In the genomic region with DNA sequence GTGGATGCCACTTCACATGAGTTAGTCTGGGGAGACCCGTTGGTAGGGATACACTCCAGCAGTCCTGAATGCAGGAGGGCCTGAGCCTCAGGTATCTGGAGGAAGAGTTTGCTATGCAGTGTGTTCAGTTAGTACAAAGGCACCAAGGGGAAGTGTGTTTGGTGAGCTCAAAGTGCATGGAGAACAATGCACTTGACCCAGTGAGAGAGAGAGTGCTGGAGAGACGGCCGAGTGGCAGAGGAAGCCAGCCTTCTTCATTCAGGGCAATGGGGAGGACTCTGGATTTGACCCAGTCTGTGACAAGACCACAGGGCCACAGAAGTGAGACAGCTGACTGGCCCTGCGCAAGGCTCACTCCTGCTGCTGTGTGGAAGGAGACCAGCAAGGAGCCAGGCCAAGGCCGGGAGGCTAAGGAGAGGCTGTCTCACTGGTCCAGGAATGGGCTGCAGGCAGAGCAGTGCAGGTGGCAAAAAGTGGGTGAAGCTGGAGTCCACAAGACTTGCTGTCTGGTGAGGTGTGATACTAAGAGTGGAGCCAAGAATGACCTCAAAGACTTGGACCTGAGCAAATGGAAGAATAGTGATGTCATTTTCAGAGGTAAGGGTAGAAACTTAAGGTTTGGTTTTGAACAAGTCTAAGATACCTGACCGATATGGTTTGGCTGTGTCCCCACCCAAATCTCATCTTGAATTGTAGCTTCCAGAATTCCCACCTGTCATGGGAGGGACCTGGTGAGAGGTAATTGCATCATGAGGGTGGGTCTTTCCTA, we compare ENCODE assay signal across 34 cellular contexts. TPM values are rescaled to one million over a fixed set of nuclear protein-coding genes. Genes with fewer than 3 reads are reported as not detected.
"Had no signal": no experiment of that assay in that cellular context is flagged by ENCODE, and none has a peak within 500 bp of the region (broad histone marks: within the 10 kb centered on the region; RNA-seq: fewer than 3 reads in every experiment).

No MANE protein-coding gene starts in this region.

- H3K27me3 Mint-ChIP-seq: activated B cell treated with CpG ODN at 0.5 μM for 24 hours; activated CD4-positive, alpha-beta memory T cell treated with anti-CD3 and anti-CD28 coated beads for 36 hours; activated CD8-positive, alpha-beta memory T cell treated with anti-CD3 and anti-CD28 coated beads, Interleukin-2, amount 10 ng/mL, durations not matched to agents 7 days and 5 days; activated naive CD4-positive, alpha-beta T cell treated with anti-CD3 and anti-CD28 coated beads, Interleukin-2, amount 50 U/mL, for 24 hours; activated naive CD8-positive, alpha-beta T cell treated with anti-CD3 and anti-CD28 coated beads, Interleukin-2, amount 50 U/mL, for 24 hours; T-helper 17 cell had no signal

- H3K9me3 Mint-ChIP-seq: activated B cell treated with CpG ODN at 0.5 μM for 24 hours; activated CD4-positive, alpha-beta memory T cell treated with anti-CD3 and anti-CD28 coated beads for 36 hours; activated naive CD4-positive, alpha-beta T cell treated with anti-CD3 and anti-CD28 coated beads, Interleukin-2, amount 50 U/mL, for 24 hours; activated naive CD8-positive, alpha-beta T cell treated with anti-CD3 and anti-CD28 coated beads, Interleukin-2, amount 50 U/mL, for 24 hours; activated T-helper 1 cell treated with anti-CD3 and anti-CD28 coated beads, Interleukin-12 subunit alpha, Interleukin-12 subunit beta, Interleukin-2, Interleukin-4 antibody, amounts not matched to agents 30 ng/mL and 10 ng/mL and 1 ng/mL, durations not matched to agents 14 hours and 24 hours and 36 hours; activated T-helper 2 cell treated with anti-CD3 and anti-CD28 coated beads, Interferon-gamma antibody, Interleukin-2, Interleukin-4, amounts not matched to agents 10 μg/mL and 5 μg/mL and 100 μg/mL, durations not matched to agents 14 hours and 24 hours and 36 hours; T-helper 2 cell treated with Interferon-gamma antibody and Interleukin-4, amounts not matched to agents 5 μg/mL and 100 μg/mL, for 36 hours had no signal

- H3K4me1 Mint-ChIP-seq: activated B cell treated with CpG ODN at 0.5 μM for 24 hours; activated CD8-positive, alpha-beta memory T cell treated with anti-CD3 and anti-CD28 coated beads, Interleukin-2, amount 10 ng/mL, durations not matched to agents 7 days and 5 days; activated naive CD4-positive, alpha-beta T cell treated with anti-CD3 and anti-CD28 coated beads, Interleukin-2, amount 50 U/mL, for 24 hours; activated naive CD8-positive, alpha-beta T cell treated with anti-CD3 and anti-CD28 coated beads for 36 hours; activated naive CD8-positive, alpha-beta T cell treated with anti-CD3 and anti-CD28 coated beads, Interleukin-2, amount 50 U/mL, for 24 hours; T-helper 17 cell had no signal

- H3K27me3 ChIP-seq: adrenal gland, body of pancreas, colonic mucosa, esophagus squamous epithelium, gastroesophageal sphincter had no signal

- H3K36me3 ChIP-seq: adrenal gland, colonic mucosa, esophagus squamous epithelium, gastroesophageal sphincter, WERI-Rb-1 had no signal

- H3K27ac ChIP-seq: adrenal gland, body of pancreas, colonic mucosa, epithelial cell of prostate, esophagus squamous epithelium, gastroesophageal sphincter, WERI-Rb-1 had no signal

- H3K36me3 Mint-ChIP-seq: activated CD4-positive, alpha-beta memory T cell treated with anti-CD3 and anti-CD28 coated beads for 36 hours; activated CD8-positive, alpha-beta memory T cell treated with anti-CD3 and anti-CD28 coated beads, Interleukin-2, amount 10 ng/mL, durations not matched to agents 7 days and 5 days; activated naive CD4-positive, alpha-beta T cell treated with anti-CD3 and anti-CD28 coated beads, Interleukin-2, amount 50 U/mL, for 24 hours; activated naive CD8-positive, alpha-beta T cell treated with anti-CD3 and anti-CD28 coated beads for 36 hours had no signal

- H3K4me3 Mint-ChIP-seq: activated B cell treated with CpG ODN at 0.5 μM for 24 hours; activated CD4-positive, alpha-beta memory T cell treated with anti-CD3 and anti-CD28 coated beads for 36 hours; activated CD8-positive, alpha-beta memory T cell treated with anti-CD3 and anti-CD28 coated beads, Interleukin-2, amount 10 ng/mL, durations not matched to agents 7 days and 5 days; activated CD8-positive, alpha-beta T cell treated with anti-CD3 and anti-CD28 coated beads, Interleukin-2, amount 10 ng/mL, durations not matched to agents 7 days and 5 days; activated naive CD4-positive, alpha-beta T cell treated with anti-CD3 and anti-CD28 coated beads for 36 hours; activated naive CD4-positive, alpha-beta T cell treated with anti-CD3 and anti-CD28 coated beads, Interleukin-2, amount 50 U/mL, for 24 hours; activated naive CD8-positive, alpha-beta T cell treated with anti-CD3 and anti-CD28 coated beads for 36 hours; activated naive CD8-positive, alpha-beta T cell treated with anti-CD3 and anti-CD28 coated beads, Interleukin-2, amount 50 U/mL, for 24 hours; activated T-helper 1 cell treated with anti-CD3 and anti-CD28 coated beads, Interleukin-12 subunit alpha, Interleukin-12 subunit beta, Interleukin-2, Interleukin-4 antibody, amounts not matched to agents 30 ng/mL and 10 ng/mL and 1 ng/mL, durations not matched to agents 14 hours and 24 hours and 36 hours; T-helper 17 cell; T-helper 2 cell treated with Interferon-gamma antibody and Interleukin-4, amounts not matched to agents 5 μg/mL and 100 μg/mL, for 36 hours had no signal

- DNase-seq: activated B cell treated with CpG ODN at 0.5 μM for 24 hours; activated CD4-positive, alpha-beta memory T cell treated with anti-CD3 and anti-CD28 coated beads for 36 hours; activated CD4-positive, alpha-beta T cell treated with anti-CD3 and anti-CD28 coated beads for 48 hours; activated CD4-positive, alpha-beta T cell treated with anti-CD3 and anti-CD28 coated beads, Interleukin-2, amount 50 U/mL, for 1 hour; activated CD8-positive, alpha-beta memory T cell treated with anti-CD3 and anti-CD28 coated beads, Interleukin-2, amount 10 ng/mL, durations not matched to agents 7 days and 5 days; activated CD8-positive, alpha-beta memory T cell treated with anti-CD3 and anti-CD28 coated beads, Interleukin-2, amount 50 U/mL, for 4 hours; activated CD8-positive, alpha-beta T cell treated with anti-CD3 and anti-CD28 coated beads, Interleukin-2, amount 10 ng/mL, durations not matched to agents 7 days and 5 days; activated effector memory CD4-positive, alpha-beta T cell treated with anti-CD3 and anti-CD28 coated beads, Interleukin-2, amount 50 U/mL, for 16 hours; activated naive CD4-positive, alpha-beta T cell treated with anti-CD3 and anti-CD28 coated beads for 36 hours; activated naive CD8-positive, alpha-beta T cell treated with anti-CD3 and anti-CD28 coated beads for 36 hours; activated naive CD8-positive, alpha-beta T cell treated with anti-CD3 and anti-CD28 coated beads, Interleukin-2, amount 50 U/mL, for 24 hours; activated T-cell treated with anti-CD3 and anti-CD28 coated beads, Interleukin-2, amount 50 U/mL, for 1 hour; activated T-cell treated with anti-CD3 and anti-CD28 coated beads, Interleukin-2, amount 50 U/mL, for 48 hours; adrenal gland; amygdala; aorta; body of pancreas; caudate nucleus; colonic mucosa; effector CD8-positive, alpha-beta T cell; esophagus squamous epithelium; foreskin melanocyte; T-helper 1 cell; T-helper 17 cell; T1000; WERI-Rb-1 had no signal

- H3K27ac Mint-ChIP-seq: activated B cell treated with CpG ODN at 0.5 μM for 24 hours; activated CD4-positive, alpha-beta memory T cell treated with anti-CD3 and anti-CD28 coated beads for 36 hours; activated CD8-positive, alpha-beta memory T cell treated with anti-CD3 and anti-CD28 coated beads, Interleukin-2, amount 10 ng/mL, durations not matched to agents 7 days and 5 days; activated CD8-positive, alpha-beta T cell treated with anti-CD3 and anti-CD28 coated beads, Interleukin-2, amount 10 ng/mL, durations not matched to agents 7 days and 5 days; activated naive CD4-positive, alpha-beta T cell treated with anti-CD3 and anti-CD28 coated beads for 36 hours; activated naive CD4-positive, alpha-beta T cell treated with anti-CD3 and anti-CD28 coated beads, Interleukin-2, amount 50 U/mL, for 24 hours; activated naive CD8-positive, alpha-beta T cell treated with anti-CD3 and anti-CD28 coated beads for 36 hours; activated naive CD8-positive, alpha-beta T cell treated with anti-CD3 and anti-CD28 coated beads, Interleukin-2, amount 50 U/mL, for 24 hours; activated T-helper 1 cell treated with anti-CD3 and anti-CD28 coated beads, Interleukin-12 subunit alpha, Interleukin-12 subunit beta, Interleukin-2, Interleukin-4 antibody, amounts not matched to agents 30 ng/mL and 10 ng/mL and 1 ng/mL, durations not matched to agents 14 hours and 24 hours and 36 hours; activated T-helper 2 cell treated with anti-CD3 and anti-CD28 coated beads, Interferon-gamma antibody, Interleukin-2, Interleukin-4, amounts not matched to agents 10 μg/mL and 5 μg/mL and 100 μg/mL, durations not matched to agents 14 hours and 24 hours and 36 hours; T-helper 17 cell; T-helper 2 cell treated with Interferon-gamma antibody and Interleukin-4, amounts not matched to agents 5 μg/mL and 100 μg/mL, for 36 hours had no signal

- H3K9me3 ChIP-seq: adrenal gland, body of pancreas, colonic mucosa, esophagus squamous epithelium, gastroesophageal sphincter had no signal

- ATAC-seq: activated CD4-positive, CD25-positive, alpha-beta regulatory T cell treated with anti-CD3 and anti-CD28 coated beads, Interleukin-2, amount 50 U/mL, for 24 hours; activated CD8-positive, alpha-beta memory T cell treated with anti-CD3 and anti-CD28 coated beads, Interleukin-2, amount 10 ng/mL, durations not matched to agents 7 days and 5 days; activated CD8-positive, alpha-beta T cell treated with anti-CD3 and anti-CD28 coated beads, Interleukin-2, amount 10 ng/mL, durations not matched to agents 7 days and 5 days; activated naive CD8-positive, alpha-beta T cell treated with anti-CD3 and anti-CD28 coated beads, Interleukin-2, amount 50 U/mL, for 24 hours; body of pancreas; gastroesophageal sphincter; T-helper 17 cell had no signal

- H3K4me3 ChIP-seq: adrenal gland, body of pancreas, colonic mucosa, esophagus squamous epithelium, gastroesophageal sphincter had no signal

- H3K4me1 ChIP-seq: adrenal gland, body of pancreas, colonic mucosa, esophagus squamous epithelium, gastroesophageal sphincter had no signal

RNA-seq across cellular contexts. Expression of a gene that starts 38.0 kb away (rescaled TPM):
- total RNA-seq: activated B cell treated with CpG ODN at 0.5 μM for 24 hours; activated CD4-positive, alpha-beta memory T cell treated with anti-CD3 and anti-CD28 coated beads for 36 hours; activated CD8-positive, alpha-beta memory T cell treated with anti-CD3 and anti-CD28 coated beads for 36 hours; activated CD8-positive, alpha-beta memory T cell treated with anti-CD3 and anti-CD28 coated beads, Interleukin-2, amount 10 ng/mL, durations not matched to agents 7 days and 5 days; activated CD8-positive, alpha-beta T cell treated with anti-CD3 and anti-CD28 coated beads, Interleukin-2, amount 10 ng/mL, durations not matched to agents 7 days and 5 days; activated naive CD4-positive, alpha-beta T cell treated with anti-CD3 and anti-CD28 coated beads for 36 hours; activated naive CD8-positive, alpha-beta T cell treated with anti-CD3 and anti-CD28 coated beads for 36 hours; activated T-helper 1 cell treated with anti-CD3 and anti-CD28 coated beads, Interleukin-12 subunit alpha, Interleukin-12 subunit beta, Interleukin-2, Interleukin-4 antibody, amounts not matched to agents 30 ng/mL and 10 ng/mL and 1 ng/mL, durations not matched to agents 14 hours and 24 hours and 36 hours; activated T-helper 2 cell treated with anti-CD3 and anti-CD28 coated beads, Interferon-gamma antibody, Interleukin-2, Interleukin-4, amounts not matched to agents 10 μg/mL and 5 μg/mL and 100 μg/mL, durations not matched to agents 14 hours and 24 hours and 36 hours had no signal
